ENCODE assay signal across 1 cellular context in the genomic region with DNA sequence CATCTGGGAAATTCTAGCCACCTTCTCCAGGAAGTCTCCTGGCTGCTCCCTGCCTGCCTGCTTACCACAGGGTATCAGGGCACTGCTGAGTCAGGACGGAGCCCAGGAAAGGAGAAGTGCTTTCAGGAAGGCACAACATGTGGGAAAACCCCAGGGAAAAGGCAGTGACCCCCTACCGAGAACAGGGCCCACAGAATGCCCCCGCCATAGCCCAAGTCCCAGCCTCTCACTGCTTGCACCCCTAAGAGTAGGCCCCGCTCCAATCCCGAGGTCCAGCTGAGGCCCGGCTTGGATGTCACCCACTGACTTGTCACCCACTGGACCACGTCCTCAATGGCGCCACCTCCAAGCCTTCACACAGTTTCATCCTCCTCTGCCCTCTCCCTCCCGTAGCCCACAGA.
A peak's percentile ranks its signal among the peaks of the same experiment; 100 is the strongest.
TF ChIP-seq lines count a peak whose summit lies in the region.

No MANE protein-coding gene starts in this region.

TF ChIP-seq in HepG2, 621 proteins besides CTCF, POLR2A, EP300 and RAD21:
- TF ChIP-seq IRF2 (CRISPR knock-in tag; IDR thresholded peaks at IDR 0.05) = no peak
- peak; percentile 40 for TF ChIP-seq RBM22 (optimal IDR thresholded peaks at IDR 0.05; ENCODE audit: low read length)
- no peak for TF ChIP-seq ZNF678 (CRISPR knock-in tag; IDR thresholded peaks at IDR 0.05)
